Comparison of ENCODE assay signal across 8 cellular contexts in genomic region chr7:75688200-75689136, GRCh38. TPM values are rescaled to one million over a fixed set of nuclear protein-coding genes. Genes with fewer than 3 reads are reported as not detected.
DNase-seq lines count a peak whose midpoint lies in the region; ATAC-seq and TF ChIP-seq lines count a peak whose summit lies in the region.
"Had no signal": no experiment of that assay in that cellular context is flagged by ENCODE, and none has a peak within 500 bp of the region (broad histone marks: within the 10 kb centered on the region; RNA-seq: fewer than 3 reads in every experiment).

No MANE protein-coding gene starts in this region.

- H3K4me2 ChIP-seq in OCI-LY3 (ENCODE audit: low read length) (peak overlapping the region; percentile 46), skeletal muscle satellite cell (ENCODE audit: low read length) (peak overlapping the region; percentile 27)

- no peaks in the 10 kb centered on the region for H3K79me2 ChIP-seq in OCI-LY3 (ENCODE audit: low read length)

- H4K20me1 ChIP-seq in OCI-LY3 (ENCODE audit: insufficient read depth, low read length): no peaks in the 10 kb centered on the region

- no peak overlapping the region; the same call in 1 of the 2 replicates for H2AFZ ChIP-seq in OCI-LY3 (ENCODE audit: low read depth, low read length)

- H3K27me3 ChIP-seq in OCI-LY3 (ENCODE audit: low read depth, low read length) (peaks cover 39% of the 10 kb centered on the region), skeletal muscle satellite cell (ENCODE audit: control insufficient read depth, insufficient read depth, low read length) (no peaks in the 10 kb centered on the region)

- H3K9ac ChIP-seq in OCI-LY3 (ENCODE audit: low read length): no peak overlapping the region
- no peak overlapping the region for H3K9ac ChIP-seq in skeletal muscle satellite cell (ENCODE audit: low read depth, low read length)

- H3K27ac ChIP-seq in HEK293 (ENCODE audit: extremely low read depth, low read depth, low read length) (no peak overlapping the region), OCI-LY3 (ENCODE audit: low read length) (no peak overlapping the region)

- H3K9me3 ChIP-seq in HEK293 (ENCODE audit: control insufficient read depth, insufficient read depth, low read depth, low read length): no peaks in the 10 kb centered on the region
- no peaks in the 10 kb centered on the region for H3K9me3 ChIP-seq in OCI-LY3 (ENCODE audit: insufficient read depth, low read length)
- H3K9me3 ChIP-seq in skeletal muscle satellite cell (replicated peaks; ENCODE audit: low read length): no peaks in the 10 kb centered on the region

- TF ChIP-seq CTCF in HEK293 (tag by site-specific recombination; IDR thresholded peaks at IDR 0.05) (no peak), OCI-LY3 (IDR thresholded peaks at IDR 0.05; ENCODE audit: low read depth, low read length) (no peak)

- no peak for ATAC-seq in GM18511 (IDR thresholded peaks at IDR 0.05; ENCODE audit: unreplicated experiment)

- H3K4me3 ChIP-seq in HEK293 (ENCODE audit: low read depth, low read length) (no peak overlapping the region), OCI-LY3 (ENCODE audit: low read length) (peak overlapping the region; percentile 40), skeletal muscle satellite cell (ENCODE audit: low read length) (no peak overlapping the region)

- peak in 50 of 51 donors; percentile 17 to 94 (median 80) for DNase-seq in hypothalamus (lab: John Stamatoyannopoulos, UW)
- DNase-seq in NCI-H526 treated with DMSO at 0.1 percent for 48 hours (lab: John Stamatoyannopoulos, UW): no peak
- DNase-seq in stimulated activated CD4-positive, alpha-beta T cell treated with anti-CD3 and anti-CD28 coated beads, Interleukin-15, amount 100 ng/mL, for 24 hours: no peak
- DNase-seq: NCI-H446 treated with DMSO at 0.1 percent for 48 hours had no signal

- CTCF ChIA-PET in HEK293 (lab: Yijun Ruan, JAX): no interaction called here

- POLR2A ChIA-PET in HEK293 (lab: Yijun Ruan, JAX): no interaction called here

- H3K36me3 ChIP-seq in HEK293 (ENCODE audit: control insufficient read depth in 2 of 2, insufficient read depth in 1 of 2, low read length in 2 of 2): no peaks in the 10 kb centered on the region
- H3K36me3 ChIP-seq in OCI-LY3 (replicated peaks; ENCODE audit: low read depth, low read length): no peaks in the 10 kb centered on the region
- H3K36me3 ChIP-seq in skeletal muscle satellite cell (ENCODE audit: insufficient read depth, low read length): peaks cover 8% of the 10 kb centered on the region

- H3K4me1 ChIP-seq in HEK293 (ENCODE audit: control insufficient read depth, insufficient read depth, low read length) (no peaks in the 10 kb centered on the region), OCI-LY3 (ENCODE audit: low read length) (peaks cover 14% of the 10 kb centered on the region; the same call in 1 of the 2 replicates), skeletal muscle satellite cell (ENCODE audit: control insufficient read depth, insufficient read depth, low read length) (peaks cover 5% of the 10 kb centered on the region)

TF ChIP-seq in HEK293, 187 proteins besides CTCF, POLR2A, EP300 and RAD21:
- TF ChIP-seq ZNF501 (tag by site-specific recombination; IDR thresholded peaks at IDR 0.05) (no peak), ZIC2 (tag by site-specific recombination; IDR thresholded peaks at IDR 0.05) (0 out of 2 replicates have a peak, but pooled peaks have one; percentile 6), ZNF768 (tag by site-specific recombination; IDR thresholded peaks at IDR 0.05) (no peak), GLIS1 (tag by site-specific recombination; IDR thresholded peaks at IDR 0.05) (peak; percentile 30; the same call in 1 of the 2 replicates)

RNA-seq across cellular contexts. Expression of gene HIP1, which starts 50.3 kb away (rescaled TPM):
- 14.2 and 18.8 TPM in 2 replicates for total RNA-seq in skeletal muscle satellite cell (2012; rRNA removed)

Comparison
In these comparisons a context has a peak if more than half of its experiments do, and no peak if none do; other contexts are left out.
1. DNase-seq: peak in hypothalamus (50 of 51); none in NCI-H526 treated with DMSO at 0.1 percent for 48 hours (single experiment) and stimulated activated CD4-positive, alpha-beta T cell treated with anti-CD3 and anti-CD28 coated beads, Interleukin-15, amount 100 ng/mL, for 24 hours (single experiment).